13 cellular contexts compared by ENCODE assay signal in genomic region chr7:73624669-73625001, GRCh38. TPM values are rescaled to one million over a fixed set of nuclear protein-coding genes. Genes with fewer than 3 reads are reported as not detected.
A peak's percentile ranks its signal among the peaks of the same experiment; 100 is the strongest.
DNase-seq lines count a peak whose midpoint lies in the region; ATAC-seq and TF ChIP-seq lines count a peak whose summit lies in the region.
"Had no signal": no experiment of that assay in that cellular context is flagged by ENCODE, and none has a peak within 500 bp of the region (broad histone marks: within the 10 kb centered on the region; RNA-seq: fewer than 3 reads in every experiment).

No MANE protein-coding gene starts in this region.

- no peak overlapping the region for H3K27ac ChIP-seq in RWPE2 (ENCODE audit: poor library complexity, severe bottlenecking)
- no peak overlapping the region for H3K27ac ChIP-seq in esophagus squamous epithelium
- peak overlapping the region in 2 of 4 donors; percentile 91 to 92 for H3K27ac ChIP-seq in gastrocnemius medialis
- no peak overlapping the region for H3K27ac ChIP-seq in Karpas-422 (ENCODE audit: low read length)
- no peak overlapping the region for H3K27ac ChIP-seq in caudate nucleus (ENCODE audit: low read depth, low read length)

- no peaks in the 10 kb centered on the region for H3K27me3 ChIP-seq in Caco-2 (replicated peaks; ENCODE audit: control insufficient read depth, insufficient read depth, low read length)
- peaks cover 12% of the 10 kb centered on the region for H3K27me3 ChIP-seq in RWPE2 (ENCODE audit: insufficient read depth, poor library complexity, severe bottlenecking)
- H3K27me3 ChIP-seq in esophagus squamous epithelium: peaks cover 11 to 89% (median 26%) of the 10 kb centered on the region in 4 donors
- H3K27me3 ChIP-seq in gastrocnemius medialis: peaks cover 0 to 20% (median 19%) of the 10 kb centered on the region in 3 donors
- no peaks in the 10 kb centered on the region for H3K27me3 ChIP-seq in Karpas-422 (ENCODE audit: low read length)
- H3K27me3 ChIP-seq: MG63 had no signal

- WGBS in esophagus squamous epithelium, 2 donors: 66 to 78% methylated on average over 3 to 4 of the region's 9 CpGs

- no peak overlapping the region for H2AFZ ChIP-seq in Karpas-422 (ENCODE audit: low read length)

- H3K4me3 Mint-ChIP-seq in Caco-2 (ENCODE audit: unreplicated experiment): peak overlapping the region; percentile 88
- H3K4me3 Mint-ChIP-seq: activated naive CD4-positive, alpha-beta T cell treated with anti-CD3 and anti-CD28 coated beads, Interleukin-2, amount 10 ng/mL, durations not matched to agents 7 days and 5 days; T-helper 2 cell treated with Interferon-gamma antibody and Interleukin-4, amounts not matched to agents 5 μg/mL and 100 μg/mL, for 36 hours had no signal

- H3K4me3 ChIP-seq in Caco-2 (ENCODE audit: low read depth, low read length) (peak overlapping the region; percentile 98), RWPE2 (ENCODE audit: severe bottlenecking) (peak overlapping the region; percentile 40), esophagus squamous epithelium (peak overlapping the region in 3 of 4 donors; percentile 35 to 73 (median 56)), gastrocnemius medialis (peak overlapping the region; percentile 73 to 88 (median 77)), Karpas-422 (ENCODE audit: low read length) (no peak overlapping the region)
- H3K4me3 ChIP-seq: MG63 had no signal

- no peaks in the 10 kb centered on the region for H4K20me1 ChIP-seq in Karpas-422 (ENCODE audit: insufficient read depth, low read depth, low read length)

- H3K27me3 Mint-ChIP-seq in Caco-2 (ENCODE audit: insufficient read depth, unreplicated experiment): peaks cover 3% of the 10 kb centered on the region

- H3K4me1 ChIP-seq in Caco-2 (peaks cover 23% of the 10 kb centered on the region), RWPE2 (ENCODE audit: insufficient read depth, poor library complexity, severe bottlenecking) (no peaks in the 10 kb centered on the region), esophagus squamous epithelium (peaks cover 11 to 27% (median 20%) of the 10 kb centered on the region in 3 donors), gastrocnemius medialis (peaks cover 6 to 8% of the 10 kb centered on the region in 2 donors), Karpas-422 (ENCODE audit: low read length) (no peaks in the 10 kb centered on the region)

- no peaks in the 10 kb centered on the region for H3K9me3 Mint-ChIP-seq in Caco-2 (ENCODE audit: unreplicated experiment)
- H3K9me3 Mint-ChIP-seq: activated naive CD4-positive, alpha-beta T cell treated with anti-CD3 and anti-CD28 coated beads, Interleukin-2, amount 10 ng/mL, durations not matched to agents 7 days and 5 days; T-helper 2 cell treated with Interferon-gamma antibody and Interleukin-4, amounts not matched to agents 5 μg/mL and 100 μg/mL, for 36 hours had no signal

- H3K36me3 ChIP-seq in Caco-2 (ENCODE audit: control insufficient read depth, insufficient read depth, low read length) (no peaks in the 10 kb centered on the region), RWPE2 (ENCODE audit: low read depth) (no peaks in the 10 kb centered on the region), esophagus squamous epithelium (no peaks in the 10 kb centered on the region), gastrocnemius medialis (no peaks in the 10 kb centered on the region), Karpas-422 (ENCODE audit: insufficient read depth, low read length) (no peaks in the 10 kb centered on the region)
- H3K36me3 ChIP-seq: MG63 had no signal

- H3K9ac ChIP-seq in Karpas-422 (ENCODE audit: low read length): no peak overlapping the region

- TF ChIP-seq POLR2A in esophagus squamous epithelium (IDR thresholded peaks at IDR 0.05) (no peak), gastrocnemius medialis (IDR thresholded peaks at IDR 0.05) (no peak)

- H3K9me2 ChIP-seq in Karpas-422 (replicated peaks; ENCODE audit: insufficient read depth, low read length): no peaks in the 10 kb centered on the region

- no TSS peak for BruUV-seq in Caco-2 (replicated peaks; lab: Mats Ljungman, UMichigan)

- peaks cover 8% of the 10 kb centered on the region for H3K4me1 Mint-ChIP-seq in Caco-2 (ENCODE audit: low read depth, unreplicated experiment)

- POLR2A ChIA-PET in Caco-2 (lab: Charles Lee) (interaction anchor here (1.0 to 1.1 kb wide), 4 partner anchors 12 to 114 kb away, joined by 3 to 4 read pairs (median 3); partner anchors contain the start of gene ABHD11), HEK293T (lab: Yijun Ruan, JAX) (interaction anchor here (0.8 to 1.0 kb wide), 3 partner anchors 13 to 91 kb away, joined by 4 to 6 read pairs (median 4); no protein-coding TSS in a partner anchor)

- H3K4me2 ChIP-seq in Karpas-422 (ENCODE audit: low read depth, low read length, poor library complexity, severe bottlenecking): no peak overlapping the region

- H3K79me2 ChIP-seq in Karpas-422 (ENCODE audit: low read length): no peaks in the 10 kb centered on the region

- in situ Hi-C loops in gastrocnemius medialis (cut with MboI; ENCODE audit: low sequenced_read_pairs in 4 of 4): loop anchor here in 1 of 4 donors (25.0 kb wide), 1 partner anchor 238 kb away; the partner anchor contains the start of gene TMEM270

- H3K27ac Mint-ChIP-seq in Caco-2 (ENCODE audit: unreplicated experiment): no peak overlapping the region
- H3K27ac Mint-ChIP-seq: activated naive CD4-positive, alpha-beta T cell treated with anti-CD3 and anti-CD28 coated beads, Interleukin-2, amount 10 ng/mL, durations not matched to agents 7 days and 5 days; T-helper 2 cell treated with Interferon-gamma antibody and Interleukin-4, amounts not matched to agents 5 μg/mL and 100 μg/mL, for 36 hours had no signal

- TF ChIP-seq CTCF in Caco-2 (IDR thresholded peaks at IDR 0.05; ENCODE audit: insufficient read depth in 1 of 2, low read depth in 1 of 2, low read length in 1 of 2, severe bottlenecking in 1 of 2, unreplicated experiment in 1 of 2): no peak
- no peak for TF ChIP-seq CTCF in RWPE2 (IDR thresholded peaks at IDR 0.05; ENCODE audit: poor library complexity, severe bottlenecking)
- TF ChIP-seq CTCF in esophagus squamous epithelium (IDR thresholded peaks at IDR 0.05): no peak
- TF ChIP-seq CTCF in gastrocnemius medialis (IDR thresholded peaks at IDR 0.05 in 4 of 5, conservative IDR thresholded peaks at IDR 0.05 in 1 of 5): no peak

- CTCF ChIA-PET in Caco-2 (lab: Charles Lee): interaction anchor here (0.6 to 1.7 kb wide), 8 partner anchors 9 to 577 kb away, joined by 3 to 11 read pairs (median 4); no protein-coding TSS in a partner anchor
- CTCF ChIA-PET in HEK293T (lab: Yijun Ruan, JAX): interaction anchor here (1.0 kb wide), 1 partner anchor 18 kb away, joined by 6 read pairs; no protein-coding TSS in a partner anchor

- H3K9me3 ChIP-seq in Caco-2 (no peaks in the 10 kb centered on the region), RWPE2 (ENCODE audit: severe bottlenecking) (no peaks in the 10 kb centered on the region), esophagus squamous epithelium (no peaks in the 10 kb centered on the region), gastrocnemius medialis (no peaks in the 10 kb centered on the region), Karpas-422 (ENCODE audit: low read length) (no peaks in the 10 kb centered on the region)
- H3K9me3 ChIP-seq: MG63 had no signal

- peaks cover 4% of the 10 kb centered on the region for H3K36me3 Mint-ChIP-seq in Caco-2 (ENCODE audit: insufficient read depth, unreplicated experiment)
- H3K36me3 Mint-ChIP-seq: activated naive CD4-positive, alpha-beta T cell treated with anti-CD3 and anti-CD28 coated beads, Interleukin-2, amount 10 ng/mL, durations not matched to agents 7 days and 5 days had no signal

- no peak for ATAC-seq in RWPE2 (ENCODE audit: low read depth)
- no peak for ATAC-seq in gastrocnemius medialis
- no peak for ATAC-seq in GM19351 (IDR thresholded peaks at IDR 0.05; ENCODE audit: unreplicated experiment)

- DNase-seq in Caco-2 (no peak), RWPE2 (ENCODE audit: low spot score) (no peak), esophagus squamous epithelium (lab: John Stamatoyannopoulos, UW) (no peak), gastrocnemius medialis (no peak), Karpas-422 (no peak), HEK293T (ENCODE audit: extremely low spot score) (no peak), caudate nucleus (lab: John Stamatoyannopoulos, UW) (no peak)
- DNase-seq: MG63 had no signal

- intact Hi-C loops in Caco-2 (cut with micrococcal nuclease; ENCODE audit: unreplicated experiment) (loop anchor here (1.0 to 5.0 kb wide), 2 partner anchors 46 to 93 kb away; partner anchors contain the start of genes STX1A and TBL2), esophagus squamous epithelium (cut with DNase I) (no loop called here), gastrocnemius medialis (cut with DNase I; ENCODE audit: low total_unique reads) (loop anchor here (10.0 kb wide), 1 partner anchor 220 kb away; the partner anchor contains the start of gene METTL27)

TF ChIP-seq in HEK293T, 16 proteins besides CTCF, POLR2A, EP300 and RAD21 (continues in another document):
- no peak for TF ChIP-seq ARNT (IDR thresholded peaks at IDR 0.05)
- no peak for TF ChIP-seq L3MBTL2 (conservative IDR thresholded peaks at IDR 0.05)
- no peak for TF ChIP-seq FOXA1 (IDR thresholded peaks at IDR 0.05)
- no peak for TF ChIP-seq LEF1 (IDR thresholded peaks at IDR 0.05; ENCODE audit: borderline replicate concordance)
- no peak for TF ChIP-seq SP1 (IDR thresholded peaks at IDR 0.05)
- TF ChIP-seq ELF4 (IDR thresholded peaks at IDR 0.05): no peak
- no peak for TF ChIP-seq SUZ12 (IDR thresholded peaks at IDR 0.05)

RNA-seq across cellular contexts. Expression of gene MLXIPL, which starts 0.3 kb away (rescaled TPM):
- total RNA-seq in Caco-2 (2022) (15.6 and 19.8 TPM in 2 replicates), esophagus squamous epithelium (10 to 100 TPM in 1 of 4 donors, 1 to 10 TPM in 2, under 1 TPM in 1; 0.53 to 13.5 (median 2.9) TPM), gastrocnemius medialis (100 to 1,000 TPM in 1 of 4 donors, 10 to 100 TPM in 1, 1 to 10 TPM in 2; 7.6 to 107 (median 29.2) TPM)
- total RNA-seq in Karpas-422 (2014; rRNA removed; shearing (Covaris generic); ENCODE audit: low replicate concordance): not detected in 2 replicates
- total RNA-seq: activated CD8-positive, alpha-beta memory T cell treated with anti-CD3 and anti-CD28 coated beads for 36 hours; glomerular endothelial cell had no signal

RNA-seq across cellular contexts. Expression of gene VPS37D, which starts 43.0 kb away (rescaled TPM):
- total RNA-seq in Caco-2 (2022): 1.9 and 2.7 TPM in 2 replicates
- 1 to 10 TPM in 1 of 4 donors, under 1 TPM in 1, not detected in 2; 0.97 to 1.3 TPM for total RNA-seq in esophagus squamous epithelium
- 1 to 10 TPM in 2 of 4 donors, under 1 TPM in 2; 0.64 to 2.5 (median 1.4) TPM for total RNA-seq in gastrocnemius medialis
- total RNA-seq in Karpas-422 (2014; rRNA removed; shearing (Covaris generic); ENCODE audit: low replicate concordance): not detected in 2 replicates

RNA-seq across cellular contexts. Expression of gene TBL2, which starts 46.3 kb away (rescaled TPM):
- total RNA-seq in Caco-2 (2022) (74.8 and 76.8 TPM in 2 replicates), esophagus squamous epithelium (10 to 100 TPM; 18.1 to 34.8 (median 26.7) TPM), gastrocnemius medialis (10 to 100 TPM; 14.4 to 32.9 (median 22.0) TPM)
- 27.5 and 43.4 TPM in 2 replicates for total RNA-seq in Karpas-422 (2014; rRNA removed; shearing (Covaris generic); ENCODE audit: low replicate concordance)

RNA-seq across cellular contexts. Expression of gene DNAJC30, which starts 58.6 kb away (rescaled TPM):
- 15.5 and 15.9 TPM in 2 replicates for total RNA-seq in Caco-2 (2022)
- total RNA-seq in esophagus squamous epithelium: 1 to 10 TPM; 2.7 to 5.7 (median 4.8) TPM
- 10 to 100 TPM in 1 of 4 donors, 1 to 10 TPM in 3; 3.9 to 10.5 (median 5.6) TPM for total RNA-seq in gastrocnemius medialis
- total RNA-seq in Karpas-422 (2014; rRNA removed; shearing (Covaris generic); ENCODE audit: low replicate concordance): 1.3 and 6.1 TPM in 2 replicates

RNA-seq across cellular contexts. Expression of gene BUD23, which starts 58.8 kb away (rescaled TPM):
- total RNA-seq in Caco-2 (2022) (138 and 144 TPM in 2 replicates), esophagus squamous epithelium (10 to 100 TPM; 24.9 to 44.7 (median 42.6) TPM), gastrocnemius medialis (100 to 1,000 TPM in 3 of 4 donors, 10 to 100 TPM in 1; 83.9 to 128 (median 114) TPM)
- total RNA-seq in Karpas-422 (2014; rRNA removed; shearing (Covaris generic); ENCODE audit: low replicate concordance): 41.9 and 85.9 TPM in 2 replicates
